In genomic region chr20:51135926-51136325, GRCh38 we compare ENCODE assay signal across 22 cellular contexts.
"Had no signal": no experiment of that assay in that cellular context is flagged by ENCODE, and none has a peak within 500 bp of the region (broad histone marks: within the 10 kb centered on the region; RNA-seq: fewer than 3 reads in every experiment).

No MANE protein-coding gene starts in this region.

- H3K4me1 Mint-ChIP-seq: activated CD4-positive, alpha-beta T cell treated with anti-CD3 and anti-CD28 coated beads for 36 hours; activated naive CD8-positive, alpha-beta T cell treated with anti-CD3 and anti-CD28 coated beads, Interleukin-2, amount 10 ng/mL, durations not matched to agents 7 days and 5 days; central memory CD8-positive, alpha-beta T cell; immature natural killer cell; T-helper 17 cell had no signal

- H3K4me3 ChIP-seq: breast epithelium, dorsolateral prefrontal cortex, left ventricle myocardium inferior, spleen, thyroid gland had no signal

- H3K27ac ChIP-seq: breast epithelium, dorsolateral prefrontal cortex, epithelial cell of prostate, foreskin keratinocyte, left ventricle myocardium inferior, spleen, thyroid gland had no signal

- DNase-seq: activated B cell treated with CpG ODN at 0.5 μM for 24 hours; activated CD4-positive, alpha-beta T cell treated with anti-CD3 and anti-CD28 coated beads for 36 hours; activated CD4-positive, alpha-beta T cell treated with anti-CD3 and anti-CD28 coated beads, Interleukin-2, amount 50 U/mL, for 48 hours; activated effector memory CD4-positive, alpha-beta T cell treated with Interleukin-2 at 50 U/mL for 16 hours; activated naive CD4-positive, alpha-beta T cell treated with anti-CD3 and anti-CD28 coated beads for 36 hours; activated naive CD8-positive, alpha-beta T cell treated with anti-CD3 and anti-CD28 coated beads, Interleukin-2, amount 10 ng/mL, durations not matched to agents 7 days and 5 days; activated T-cell treated with anti-CD3 and anti-CD28 coated beads, Interleukin-2, amount 50 U/mL, for 72 hours; amniotic stem cell; dorsolateral prefrontal cortex; foreskin keratinocyte; immature natural killer cell; kidney glomerular epithelial cell; left ventricle myocardium inferior; natural killer cell; spleen; stimulated activated CD4-positive, alpha-beta T cell treated with anti-CD3 and anti-CD28 coated beads, Interleukin-4, amount 100 ng/mL, for 1 hour; stimulated activated naive CD4-positive, alpha-beta T cell treated with Interleukin-2 at 50 U/mL for 16 hours; T-helper 17 cell; thyroid gland had no signal

- H3K36me3 Mint-ChIP-seq: activated naive CD8-positive, alpha-beta T cell treated with anti-CD3 and anti-CD28 coated beads, Interleukin-2, amount 10 ng/mL, durations not matched to agents 7 days and 5 days; immature natural killer cell; natural killer cell had no signal

- H3K4me3 Mint-ChIP-seq: activated B cell treated with CpG ODN at 0.5 μM for 24 hours; activated CD4-positive, alpha-beta T cell treated with anti-CD3 and anti-CD28 coated beads for 36 hours; activated naive CD4-positive, alpha-beta T cell treated with anti-CD3 and anti-CD28 coated beads for 36 hours; activated naive CD8-positive, alpha-beta T cell treated with anti-CD3 and anti-CD28 coated beads, Interleukin-2, amount 10 ng/mL, durations not matched to agents 7 days and 5 days; activated T-cell treated with anti-CD3 and anti-CD28 coated beads, Interleukin-2, amount 50 U/mL, for 72 hours; central memory CD8-positive, alpha-beta T cell; immature natural killer cell; natural killer cell; T-helper 17 cell had no signal

- ATAC-seq: activated CD4-positive, alpha-beta T cell treated with anti-CD3 and anti-CD28 coated beads for 36 hours; activated T-cell treated with anti-CD3 and anti-CD28 coated beads, Interleukin-2, amount 50 U/mL, for 72 hours; foreskin keratinocyte; natural killer cell; T-helper 17 cell had no signal

- H3K9me3 Mint-ChIP-seq: activated B cell treated with CpG ODN at 0.5 μM for 24 hours; activated naive CD4-positive, alpha-beta T cell treated with anti-CD3 and anti-CD28 coated beads for 36 hours; activated naive CD8-positive, alpha-beta T cell treated with anti-CD3 and anti-CD28 coated beads, Interleukin-2, amount 10 ng/mL, durations not matched to agents 7 days and 5 days; activated T-cell treated with anti-CD3 and anti-CD28 coated beads, Interleukin-2, amount 50 U/mL, for 72 hours; central memory CD8-positive, alpha-beta T cell; immature natural killer cell; natural killer cell had no signal

- H3K27me3 ChIP-seq: breast epithelium, foreskin keratinocyte, thyroid gland had no signal

- H3K36me3 ChIP-seq: breast epithelium, left ventricle myocardium inferior, spleen, thyroid gland had no signal

- H3K27ac Mint-ChIP-seq: activated B cell treated with CpG ODN at 0.5 μM for 24 hours; activated CD4-positive, alpha-beta T cell treated with anti-CD3 and anti-CD28 coated beads for 36 hours; activated naive CD4-positive, alpha-beta T cell treated with anti-CD3 and anti-CD28 coated beads for 36 hours; activated naive CD8-positive, alpha-beta T cell treated with anti-CD3 and anti-CD28 coated beads, Interleukin-2, amount 10 ng/mL, durations not matched to agents 7 days and 5 days; activated T-cell treated with anti-CD3 and anti-CD28 coated beads, Interleukin-2, amount 50 U/mL, for 72 hours; immature natural killer cell; natural killer cell; T-helper 17 cell had no signal

- H3K4me1 ChIP-seq: breast epithelium, foreskin keratinocyte, left ventricle myocardium inferior, thyroid gland had no signal

- H3K9me3 ChIP-seq: breast epithelium, left ventricle myocardium inferior, spleen, thyroid gland had no signal
